In genomic region chr1:219130536-219130935, GRCh38 we compare ENCODE assay signal across 17 cellular contexts.
"Had no signal": no experiment of that assay in that cellular context is flagged by ENCODE, and none has a peak within 500 bp of the region (broad histone marks: within the 10 kb centered on the region; RNA-seq: fewer than 3 reads in every experiment).

No MANE protein-coding gene starts in this region.

- ATAC-seq: activated T-cell treated with anti-CD3 and anti-CD28 coated beads, Interleukin-2, amount 50 U/mL, for 72 hours; body of pancreas; foreskin keratinocyte; left ventricle myocardium superior; mucosa of descending colon; naive thymus-derived CD4-positive, alpha-beta T cell; stimulated activated memory B cell treated with anti-CD40 and anti-IgM and Interleukin-4, amounts not matched to agents 10 μg/mL and 1 μg/mL and 100 μg/mL, for 72 hours had no signal

- DNase-seq: activated CD4-positive, alpha-beta T cell treated with anti-CD3 and anti-CD28 coated beads for 4 hours; activated CD8-positive, alpha-beta memory T cell treated with anti-CD3 and anti-CD28 coated beads, Interleukin-2, amount 50 U/mL, for 48 hours; activated gamma-delta T cell treated with Interleukin-2 at 50 U/mL for 16 hours; activated T-cell treated with anti-CD3 and anti-CD28 coated beads, Interleukin-2, amount 50 U/mL, for 72 hours; amygdala; body of pancreas; effector CD8-positive, alpha-beta T cell; kidney glomerular epithelial cell; left ventricle myocardium superior; mucosa of descending colon; naive thymus-derived CD4-positive, alpha-beta T cell; stimulated activated CD4-positive, alpha-beta T cell treated with anti-CD3 and anti-CD28 coated beads, Interleukin-12 subunit alpha, Interleukin-12 subunit beta, amount 100 ng/mL, for 4 hours; WERI-Rb-1 had no signal

- FAIRE-seq: endothelial cell of umbilical vein, urothelium cell line had no signal

- H3K4me3 ChIP-seq: body of pancreas, mucosa of descending colon had no signal
